ENCODE assay signal across 32 cellular contexts in genomic region chr12:125491585-125491984, GRCh38.
"Had no signal": no experiment of that assay in that cellular context is flagged by ENCODE, and none has a peak within 500 bp of the region (broad histone marks: within the 10 kb centered on the region; RNA-seq: fewer than 3 reads in every experiment).

No MANE protein-coding gene starts in this region.

- H3K9me3 ChIP-seq: adrenal gland, body of pancreas, gastrocnemius medialis had no signal

- H3K27me3 ChIP-seq: adrenal gland, body of pancreas, esophagus muscularis mucosa, foreskin keratinocyte, gastrocnemius medialis had no signal

- H3K4me1 ChIP-seq: adrenal gland, body of pancreas, esophagus muscularis mucosa, foreskin keratinocyte, gastrocnemius medialis had no signal

- FAIRE-seq: colon had no signal

- ATAC-seq: activated CD4-positive, alpha-beta T cell treated with anti-CD3 and anti-CD28 coated beads for 36 hours; activated CD8-positive, alpha-beta memory T cell treated with anti-CD3 and anti-CD28 coated beads, Interleukin-2, amount 10 ng/mL, durations not matched to agents 7 days and 5 days; activated CD8-positive, alpha-beta T cell treated with anti-CD3 and anti-CD28 coated beads, Interleukin-2, amount 10 ng/mL, durations not matched to agents 7 days and 5 days; activated naive CD8-positive, alpha-beta T cell treated with anti-CD3 and anti-CD28 coated beads, Interleukin-2, amount 50 U/mL, for 24 hours; body of pancreas; effector memory CD8-positive, alpha-beta T cell; foreskin keratinocyte; gastrocnemius medialis; T-helper 17 cell had no signal

- H3K27ac ChIP-seq: adrenal gland, body of pancreas, esophagus muscularis mucosa, foreskin keratinocyte, gastrocnemius medialis had no signal

- H3K4me3 ChIP-seq: adrenal gland, body of pancreas, esophagus muscularis mucosa, gastrocnemius medialis had no signal

- DNase-seq: activated CD4-positive, alpha-beta memory T cell treated with anti-CD3 and anti-CD28 coated beads for 36 hours; activated CD4-positive, alpha-beta T cell treated with anti-CD3 and anti-CD28 coated beads for 36 hours; activated CD4-positive, alpha-beta T cell treated with anti-CD3 and anti-CD28 coated beads, Interleukin-2, amount 10 ng/mL, durations not matched to agents 24 days and 14 days; activated CD4-positive, CD25-positive, alpha-beta regulatory T cell; activated CD4-positive, CD25-positive, alpha-beta regulatory T cell treated with anti-CD3 and anti-CD28 coated beads, Interleukin-2, amount 50 U/mL, for 72 hours; activated CD8-positive, alpha-beta memory T cell treated with anti-CD3 and anti-CD28 coated beads, Interleukin-2, amount 10 ng/mL, durations not matched to agents 7 days and 5 days; activated CD8-positive, alpha-beta memory T cell treated with anti-CD3 and anti-CD28 coated beads, Interleukin-2, amount 50 U/mL, for 4 hours; activated CD8-positive, alpha-beta T cell treated with anti-CD3 and anti-CD28 coated beads, Interleukin-2, amount 10 ng/mL, durations not matched to agents 7 days and 5 days; activated effector memory CD4-positive, alpha-beta T cell treated with anti-CD3 and anti-CD28 coated beads, Interleukin-2, amount 50 U/mL, for 16 hours; activated naive CD4-positive, alpha-beta T cell treated with anti-CD3 and anti-CD28 coated beads for 36 hours; activated naive CD8-positive, alpha-beta T cell treated with anti-CD3 and anti-CD28 coated beads for 36 hours; activated naive CD8-positive, alpha-beta T cell treated with anti-CD3 and anti-CD28 coated beads, Interleukin-2, amount 50 U/mL, for 24 hours; activated T-cell treated with anti-CD3 and anti-CD28 coated beads, Interleukin-2, amount 50 U/mL, for 1 hour; activated T-cell treated with anti-CD3 and anti-CD28 coated beads, Interleukin-2, amount 50 U/mL, for 48 hours; adrenal gland; amygdala; aorta; body of pancreas; caudate nucleus; cortex of kidney; dermis blood vessel endothelial cell; effector CD4-positive, alpha-beta T cell; effector memory CD8-positive, alpha-beta T cell; erythroblast; foreskin keratinocyte; gastrocnemius medialis; glutamatergic neuron; T-helper 1 cell; T-helper 17 cell; T1000 had no signal

- H3K36me3 ChIP-seq: adrenal gland, esophagus muscularis mucosa, gastrocnemius medialis had no signal
